19 cellular contexts compared by ENCODE assay signal in genomic region chr5:178368278-178368677, GRCh38.
DNase-seq lines count a peak whose midpoint lies in the region; ATAC-seq and TF ChIP-seq lines count a peak whose summit lies in the region.
"Had no signal": no experiment of that assay in that cellular context is flagged by ENCODE, and none has a peak within 500 bp of the region (broad histone marks: within the 10 kb centered on the region; RNA-seq: fewer than 3 reads in every experiment).

No MANE protein-coding gene starts in this region.

- H3K27me3 ChIP-seq in BLaER1: no peaks in the 10 kb centered on the region

- POLR2A ChIA-PET in activated CD8-positive, alpha-beta T cell treated with anti-CD3 and anti-CD28 coated beads, Interleukin-2, amount 10 ng/mL, durations not matched to agents 7 days and 5 days (lab: Charles Lee): no interaction called here

- H3K9ac ChIP-seq in BLaER1: no peak overlapping the region

- TF ChIP-seq CTCF in neural crest cell (conservative IDR thresholded peaks at IDR 0.05): no peak

- no peak overlapping the region for H3K27ac Mint-ChIP-seq in activated CD8-positive, alpha-beta T cell treated with anti-CD3 and anti-CD28 coated beads, Interleukin-2, amount 10 ng/mL, durations not matched to agents 7 days and 5 days
- H3K27ac Mint-ChIP-seq in neural crest cell (ENCODE audit: unreplicated experiment): peak overlapping the region; percentile 73

- H3K4me3 ChIP-seq in BLaER1: no peak overlapping the region

- H4K20me1 ChIP-seq in BLaER1: no peaks in the 10 kb centered on the region

- no peak overlapping the region for H3K4me3 Mint-ChIP-seq in activated CD8-positive, alpha-beta T cell treated with anti-CD3 and anti-CD28 coated beads, Interleukin-2, amount 10 ng/mL, durations not matched to agents 7 days and 5 days
- H3K4me3 Mint-ChIP-seq in neural crest cell: peak overlapping the region; percentile 31

- CTCF ChIA-PET in activated CD8-positive, alpha-beta T cell treated with anti-CD3 and anti-CD28 coated beads, Interleukin-2, amount 10 ng/mL, durations not matched to agents 7 days and 5 days (lab: Charles Lee): no interaction called here

- no peak overlapping the region for H3K27ac ChIP-seq in BLaER1

- no peaks in the 10 kb centered on the region for H3K36me3 ChIP-seq in BLaER1

- peak overlapping the region; percentile 80 for H3K4me2 ChIP-seq in BLaER1

- no peaks in the 10 kb centered on the region for H3K9me3 Mint-ChIP-seq in activated CD8-positive, alpha-beta T cell treated with anti-CD3 and anti-CD28 coated beads, Interleukin-2, amount 10 ng/mL, durations not matched to agents 7 days and 5 days (ENCODE audit: insufficient read depth)
- H3K9me3 Mint-ChIP-seq in neural crest cell: peaks cover 8% of the 10 kb centered on the region

- H3K9me3 ChIP-seq in BLaER1: peaks cover 21% of the 10 kb centered on the region

- no peaks in the 10 kb centered on the region for H3K4me1 Mint-ChIP-seq in activated CD8-positive, alpha-beta T cell treated with anti-CD3 and anti-CD28 coated beads, Interleukin-2, amount 10 ng/mL, durations not matched to agents 7 days and 5 days (ENCODE audit: low read depth)
- peaks cover 71% of the 10 kb centered on the region for H3K4me1 Mint-ChIP-seq in neural crest cell

- peak; percentile 12 to 29 for DNase-seq in Kasumi-1 (lab: John Stamatoyannopoulos, UW)
- DNase-seq in activated CD8-positive, alpha-beta T cell treated with anti-CD3 and anti-CD28 coated beads, Interleukin-2, amount 10 ng/mL, durations not matched to agents 7 days and 5 days: peak; percentile 23
- no peak for DNase-seq in neural crest cell (ENCODE audit: low read depth, low spot score)
- DNase-seq in GM19238 (ENCODE audit: insufficient read length, low spot score): no peak
- DNase-seq in DMS 273 (lab: John Stamatoyannopoulos, UW; ENCODE audit: unreplicated experiment): no peak
- DNase-seq in NCI-H2196 treated with DMSO at 0.1 percent for 48 hours (lab: John Stamatoyannopoulos, UW; ENCODE audit: unreplicated experiment): no peak
- DNase-seq: C1 segment of cervical spinal cord, DMS 273 treated with DMSO at 0.1 percent for 48 hours, HCEC 1CT, Karpas-422, MM.1S, NCI-H1436, NCI-H2029, NCI-H748 treated with DMSO at 0.1 percent for 48 hours, OCI-M1, SHP77 treated with DMSO at 0.1 percent for 48 hours had no signal

- no peaks in the 10 kb centered on the region for H3K27me3 Mint-ChIP-seq in activated CD8-positive, alpha-beta T cell treated with anti-CD3 and anti-CD28 coated beads, Interleukin-2, amount 10 ng/mL, durations not matched to agents 7 days and 5 days (ENCODE audit: low read depth)
- H3K27me3 Mint-ChIP-seq in neural crest cell (ENCODE audit: low read depth): no peaks in the 10 kb centered on the region

- no peak for ATAC-seq in activated CD8-positive, alpha-beta T cell treated with anti-CD3 and anti-CD28 coated beads, Interleukin-2, amount 10 ng/mL, durations not matched to agents 7 days and 5 days
- no peak for ATAC-seq in HG03460 (IDR thresholded peaks at IDR 0.05; ENCODE audit: unreplicated experiment)
- ATAC-seq: SK-N-SH treated with all-trans-retinoic acid at 6 μM for 48 hours had no signal

- peaks cover 75% of the 10 kb centered on the region for H3K4me1 ChIP-seq in BLaER1

- H3K36me3 Mint-ChIP-seq in activated CD8-positive, alpha-beta T cell treated with anti-CD3 and anti-CD28 coated beads, Interleukin-2, amount 10 ng/mL, durations not matched to agents 7 days and 5 days (ENCODE audit: low read depth): no peaks in the 10 kb centered on the region
- H3K36me3 Mint-ChIP-seq in neural crest cell (ENCODE audit: low read depth): peaks cover 8% of the 10 kb centered on the region

Comparison
In these comparisons a context has a peak if more than half of its experiments do, and no peak if none do; other contexts are left out.
1. DNase-seq: peak in Kasumi-1 (2 of 2) and activated CD8-positive, alpha-beta T cell treated with anti-CD3 and anti-CD28 coated beads, Interleukin-2, amount 10 ng/mL, durations not matched to agents 7 days and 5 days (single experiment); none in neural crest cell (single experiment), GM19238 (single experiment), DMS 273 (single experiment) and NCI-H2196 treated with DMSO at 0.1 percent for 48 hours (single experiment).